Comparison of ENCODE assay signal across 15 cellular contexts in the genomic region with DNA sequence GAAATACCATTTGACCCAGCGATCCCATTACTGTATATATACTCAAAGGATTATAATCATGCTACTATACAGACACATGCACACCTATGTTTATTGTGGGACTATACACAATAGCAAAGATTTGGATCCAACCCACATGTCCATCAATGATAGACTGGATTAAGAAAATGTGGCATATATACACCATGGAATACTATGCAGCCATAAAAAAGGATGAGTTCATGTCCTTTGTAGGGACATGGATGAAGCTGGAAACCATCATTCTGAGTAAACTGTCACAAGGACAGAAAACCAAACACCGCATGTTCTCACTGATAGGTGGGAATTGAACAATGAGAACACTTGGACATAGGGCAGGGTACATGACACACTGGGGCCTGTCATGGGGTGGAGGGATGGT. TPM values are rescaled to one million over a fixed set of nuclear protein-coding genes. Genes with fewer than 3 reads are reported as not detected.
"Had no signal": no experiment of that assay in that cellular context is flagged by ENCODE, and none has a peak within 500 bp of the region (broad histone marks: within the 10 kb centered on the region; RNA-seq: fewer than 3 reads in every experiment).

No MANE protein-coding gene starts in this region.

RNA-seq across cellular contexts. Expression of a gene that starts 43.2 kb away (rescaled TPM):
- total RNA-seq: stomach, subcutaneous adipose tissue, suprapubic skin, temporal lobe, testis, thoracic aorta, thyroid gland, tibial nerve, transverse colon, upper lobe of left lung, upper lobe of right lung, ureter, urinary bladder, uterus, vagina had no signal
- polyA plus RNA-seq: stomach, urinary bladder had no signal
